12 cellular contexts compared by ENCODE assay signal in the genomic region with DNA sequence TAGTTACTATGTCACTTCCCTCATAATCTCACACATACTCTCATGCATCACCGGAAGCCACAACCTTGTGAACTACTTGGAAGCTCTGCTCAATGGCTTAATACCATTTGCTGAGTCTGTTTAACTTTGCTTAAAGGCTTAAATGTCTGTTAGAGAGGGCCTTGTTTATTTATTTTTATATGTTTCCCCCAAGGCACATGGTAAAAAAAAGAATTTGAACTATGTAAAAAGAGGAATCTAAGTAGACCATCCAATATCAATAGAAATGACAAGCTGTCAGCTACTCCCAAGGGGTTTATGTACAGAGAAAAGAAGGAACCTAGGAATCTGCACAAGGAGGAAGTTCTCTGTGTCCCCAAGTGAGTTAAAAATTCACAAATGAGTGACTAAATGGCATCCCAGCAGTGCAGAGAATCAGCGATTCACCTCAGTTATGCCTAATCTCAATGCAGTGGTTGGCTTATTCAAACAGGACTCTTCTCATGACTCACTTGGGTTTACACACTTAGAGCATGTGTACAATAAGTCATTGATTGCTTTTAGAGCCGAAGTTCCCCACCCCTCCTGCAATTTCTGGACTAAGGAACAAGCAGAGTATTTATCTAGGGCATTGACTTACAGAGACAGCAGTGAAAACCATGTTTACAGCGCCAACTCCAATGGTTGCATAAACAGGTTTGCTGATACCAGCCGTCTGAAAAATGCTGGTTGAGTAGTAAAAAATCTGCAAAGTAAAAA. TPM values are rescaled to one million over a fixed set of nuclear protein-coding genes. Genes with fewer than 3 reads are reported as not detected.
DNase-seq lines count a peak whose midpoint lies in the region; ATAC-seq and TF ChIP-seq lines count a peak whose summit lies in the region.
"Had no signal": no experiment of that assay in that cellular context is flagged by ENCODE, and none has a peak within 500 bp of the region (broad histone marks: within the 10 kb centered on the region; RNA-seq: fewer than 3 reads in every experiment).

No MANE protein-coding gene starts in this region.

- ATAC-seq in HG02973 (IDR thresholded peaks at IDR 0.05; ENCODE audit: unreplicated experiment) (peak; percentile 70), left lobe of liver (peak; percentile 55), GM21381 (IDR thresholded peaks at IDR 0.05; ENCODE audit: unreplicated experiment) (no peak)

- H3K4me3 ChIP-seq in BLaER1: no peak overlapping the region
- H3K4me3 ChIP-seq in prostate gland: no peak overlapping the region

- H3K36me3 ChIP-seq in BLaER1 (no peaks in the 10 kb centered on the region), prostate gland (no peaks in the 10 kb centered on the region)

- peak overlapping the region; percentile 11 for H3K4me2 ChIP-seq in BLaER1

- TF ChIP-seq CTCF in prostate gland (IDR thresholded peaks at IDR 0.05): no peak

- H3K9ac ChIP-seq in BLaER1: no peak overlapping the region

- H3K9me3 ChIP-seq in BLaER1 (no peaks in the 10 kb centered on the region), prostate gland (no peaks in the 10 kb centered on the region)

- no peak overlapping the region for H3K27ac ChIP-seq in BLaER1
- no peak overlapping the region for H3K27ac ChIP-seq in prostate gland

- H3K4me1 ChIP-seq in BLaER1: peaks cover 8% of the 10 kb centered on the region
- H3K4me1 ChIP-seq in prostate gland (replicated peaks): no peaks in the 10 kb centered on the region

- WGBS in prostate gland: 63% methylated on average over 5 of the region's 5 CpGs

- H3K27me3 ChIP-seq in BLaER1 (no peaks in the 10 kb centered on the region), prostate gland (replicated peaks; ENCODE audit: insufficient read depth) (no peaks in the 10 kb centered on the region)

- TF ChIP-seq POLR2A in erythroblast (IDR thresholded peaks at IDR 0.05; ENCODE audit: low read length): no peak
- TF ChIP-seq POLR2A in prostate gland (IDR thresholded peaks at IDR 0.05): no peak

- H4K20me1 ChIP-seq in BLaER1: no peaks in the 10 kb centered on the region

- intact Hi-C loops in prostate gland (cut with DNase I): no loop called here

- DNase-seq in amniotic epithelial cell (ENCODE audit: low read depth) (peak; percentile 36), left lobe of liver (ENCODE audit: low spot score) (peak; percentile 67), erythroblast (lab: John Stamatoyannopoulos, UW) (no peak), prostate gland (ENCODE audit: low spot score) (no peak), occipital lobe (lab: John Stamatoyannopoulos, UW) (no peak)
- DNase-seq: activated T-cell treated with anti-CD3 and anti-CD28 coated beads, Interleukin-2, amount 50 U/mL, for 1 hour; CD4-positive, CD25-positive, alpha-beta regulatory T cell; nephron progenitor cell; SHP77 treated with DMSO at 0.1 percent for 48 hours had no signal

RNA-seq across cellular contexts. Expression of a gene that starts 24.4 kb away (rescaled TPM):
- total RNA-seq in left lobe of liver (351 TPM), prostate gland (not detected), occipital lobe (not detected)
- total RNA-seq: CD4-positive, CD25-positive, alpha-beta regulatory T cell had no signal

Comparison
In these comparisons a context has a peak if more than half of its experiments do, and no peak if none do; other contexts are left out.
1. DNase-seq: peak in amniotic epithelial cell (single experiment) and left lobe of liver (single experiment); none in erythroblast (0 of 2), prostate gland (single experiment) and occipital lobe (single experiment).
2. RNA of a gene that starts 24.4 kb away (total RNA-seq): 351 TPM in left lobe of liver (single experiment); not detected in prostate gland and not detected in occipital lobe (single experiment); every median in the first group is over 100 times any median in the second.